ENCODE assay signal across 11 cellular contexts in genomic region chr11:554428-554823, GRCh38. TPM values are rescaled to one million over a fixed set of nuclear protein-coding genes. Genes with fewer than 3 reads are reported as not detected.
A peak's percentile ranks its signal among the peaks of the same experiment; 100 is the strongest.
DNase-seq lines count a peak whose midpoint lies in the region; ATAC-seq and TF ChIP-seq lines count a peak whose summit lies in the region.
"Had no signal": no experiment of that assay in that cellular context is flagged by ENCODE, and none has a peak within 500 bp of the region (broad histone marks: within the 10 kb centered on the region; RNA-seq: fewer than 3 reads in every experiment).

No MANE protein-coding gene starts in this region.

- H3K27me3 ChIP-seq in cardiac muscle cell (peaks cover 39% of the 10 kb centered on the region), left lung (peaks cover 28 to 70% of the 10 kb centered on the region in 2 donors), upper lobe of right lung (peaks cover 25% of the 10 kb centered on the region)

- H3K27ac Mint-ChIP-seq in activated CD8-positive, alpha-beta T cell treated with anti-CD3 and anti-CD28 coated beads for 36 hours, result no peak overlapping the region
- H3K27ac Mint-ChIP-seq: HFFc6 had no signal

- no peaks in the 10 kb centered on the region for H3K36me3 Mint-ChIP-seq in activated CD8-positive, alpha-beta T cell treated with anti-CD3 and anti-CD28 coated beads for 36 hours (ENCODE audit: low read depth)
- H3K36me3 Mint-ChIP-seq: IgD-negative memory B cell had no signal

- ATAC-seq in left cardiac atrium (no peak), left lung (peak; percentile 4), upper lobe of right lung (no peak), GM21423 (IDR thresholded peaks at IDR 0.05; ENCODE audit: unreplicated experiment) (no peak)
- ATAC-seq in activated CD8-positive, alpha-beta T cell treated with anti-CD3 and anti-CD28 coated beads for 36 hours, result no peak

- H3K4me1 ChIP-seq in cardiac muscle cell (ENCODE audit: low read depth), result peaks cover 7% of the 10 kb centered on the region
- H3K4me1 ChIP-seq in left lung, result peaks cover 8 to 23% of the 10 kb centered on the region in 2 donors
- peaks cover 14% of the 10 kb centered on the region for H3K4me1 ChIP-seq in upper lobe of right lung
- H3K4me1 ChIP-seq: BE2C had no signal

- H3K27me3 Mint-ChIP-seq in activated CD8-positive, alpha-beta T cell treated with anti-CD3 and anti-CD28 coated beads for 36 hours, result peaks cover 2% of the 10 kb centered on the region
- H3K27me3 Mint-ChIP-seq: IgD-negative memory B cell had no signal

- TF ChIP-seq CTCF in cardiac muscle cell (IDR thresholded peaks at IDR 0.05; ENCODE audit: low read depth, low read length) (no peak), left lung (IDR thresholded peaks at IDR 0.05) (no peak), upper lobe of right lung (IDR thresholded peaks at IDR 0.05) (no peak)
- no peak for TF ChIP-seq CTCF in activated CD8-positive, alpha-beta T cell treated with anti-CD3 and anti-CD28 coated beads for 36 hours (IDR thresholded peaks at IDR 0.05)

- H3K9me3 ChIP-seq in cardiac muscle cell (ENCODE audit: low read depth) (no peaks in the 10 kb centered on the region), left lung (no peaks in the 10 kb centered on the region), upper lobe of right lung (no peaks in the 10 kb centered on the region)
- H3K9me3 ChIP-seq: BE2C had no signal

- no peaks in the 10 kb centered on the region for H3K9me3 Mint-ChIP-seq in activated CD8-positive, alpha-beta T cell treated with anti-CD3 and anti-CD28 coated beads for 36 hours
- H3K9me3 Mint-ChIP-seq: HFFc6, IgD-negative memory B cell had no signal

- POLR2A ChIA-PET in activated CD8-positive, alpha-beta T cell treated with anti-CD3 and anti-CD28 coated beads for 36 hours (lab: Charles Lee), result interaction anchor here (0.6 to 1.8 kb wide), 5 partner anchors 22 to 172 kb away, joined by 3 to 6 read pairs (median 4); no protein-coding TSS in a partner anchor

- peaks cover 2% of the 10 kb centered on the region for H3K4me1 Mint-ChIP-seq in activated CD8-positive, alpha-beta T cell treated with anti-CD3 and anti-CD28 coated beads for 36 hours (ENCODE audit: low read depth)

- intact Hi-C loops in left cardiac atrium (cut with DNase I) (loop anchor here in 1 of 2 donors (10.0 kb wide), 1 partner anchor 60 kb away; the partner anchor contains the start of gene IRF7), left lung (cut with DNase I) (no loop called here), upper lobe of right lung (cut with DNase I) (loop anchor here (10.0 kb wide), 1 partner anchor 170 kb away; no protein-coding TSS in a partner anchor)
- intact Hi-C loops in activated CD8-positive, alpha-beta T cell treated with anti-CD3 and anti-CD28 coated beads for 36 hours (cut with micrococcal nuclease), result no loop called here

- DNase-seq in cardiac muscle cell (ENCODE audit: low read depth in 1 of 2, low spot score in 1 of 2) (no peak), left cardiac atrium (no peak), left lung (no peak), upper lobe of right lung (no peak), HUDEP-2 (lab: John Stamatoyannopoulos, UW; ENCODE audit: unreplicated experiment in 76 of 76) (no peak), C1 segment of cervical spinal cord (lab: John Stamatoyannopoulos, UW) (no peak)
- no peak for DNase-seq in activated CD8-positive, alpha-beta T cell treated with anti-CD3 and anti-CD28 coated beads for 36 hours
- DNase-seq: HFFc6 had no signal

- H3K27ac ChIP-seq in cardiac muscle cell (no peak overlapping the region), left lung (no peak overlapping the region), upper lobe of right lung (no peak overlapping the region)

- H3K4me3 Mint-ChIP-seq in activated CD8-positive, alpha-beta T cell treated with anti-CD3 and anti-CD28 coated beads for 36 hours, result peak overlapping the region; percentile 10
- H3K4me3 Mint-ChIP-seq: HFFc6 had no signal

- CTCF ChIA-PET in activated CD8-positive, alpha-beta T cell treated with anti-CD3 and anti-CD28 coated beads for 36 hours (lab: Charles Lee), result interaction anchor here (0.6 to 4.2 kb wide), 21 partner anchors 9 to 212 kb away, joined by 3 to 73 read pairs (median 4); partner anchors contain the start of genes HRAS and SCT

- H3K4me3 ChIP-seq in cardiac muscle cell (peak overlapping the region; percentile 16), left lung (peak overlapping the region; percentile 22 to 41), upper lobe of right lung (peak overlapping the region; percentile 52)

- H3K36me3 ChIP-seq in cardiac muscle cell (no peaks in the 10 kb centered on the region), left lung (no peaks in the 10 kb centered on the region), upper lobe of right lung (no peaks in the 10 kb centered on the region)
- H3K36me3 ChIP-seq: BE2C had no signal

RNA-seq across cellular contexts. Expression of gene LMNTD2, which starts 6.1 kb away (rescaled TPM):
- total RNA-seq in cardiac muscle cell (12.3 and 21.1 TPM in 2 replicates), left cardiac atrium (1 to 10 TPM in 1 of 2 donors, under 1 TPM in 1; 0.58 to 1.1 TPM), left lung (1 to 10 TPM; 4.1 to 4.5 TPM), upper lobe of right lung (5.9 TPM)
- 18.4 and 18.8 TPM in 2 replicates for polyA plus RNA-seq in cardiac muscle cell
- 1 to 10 TPM in 1 of 2 experiments, under 1 TPM in 1; 0.88 to 1.3 TPM for total RNA-seq in activated CD8-positive, alpha-beta T cell treated with anti-CD3 and anti-CD28 coated beads for 36 hours

RNA-seq across cellular contexts. Expression of gene RASSF7, which starts 6.3 kb away (rescaled TPM):
- total RNA-seq in cardiac muscle cell (47.8 and 49.5 TPM in 2 replicates), left cardiac atrium (1 to 10 TPM; 3.2 to 4.4 TPM), left lung (10 to 100 TPM; 42.1 to 57.2 TPM), upper lobe of right lung (76.7 TPM)
- polyA plus RNA-seq in cardiac muscle cell, result 49.6 and 66.7 TPM in 2 replicates
- 10 to 100 TPM; 16.8 to 17.3 TPM for total RNA-seq in activated CD8-positive, alpha-beta T cell treated with anti-CD3 and anti-CD28 coated beads for 36 hours

RNA-seq across cellular contexts. Expression of gene LRRC56, which starts 17.1 kb away (rescaled TPM):
- total RNA-seq in cardiac muscle cell, result 2.6 and 4.5 TPM in 2 replicates
- 2.5 and 3.4 TPM in 2 replicates for polyA plus RNA-seq in cardiac muscle cell
- under 1 TPM; 0.47 to 0.68 TPM for total RNA-seq in left cardiac atrium
- total RNA-seq in activated CD8-positive, alpha-beta T cell treated with anti-CD3 and anti-CD28 coated beads for 36 hours, result under 1 TPM; 0.67 to 0.99 TPM
- 1 to 10 TPM; 1.8 to 3.1 TPM for total RNA-seq in left lung
- total RNA-seq in upper lobe of right lung, result 3.2 TPM

RNA-seq across cellular contexts. Expression of gene HRAS, which starts 19.1 kb away (rescaled TPM):
- 49.6 and 63.1 TPM in 2 replicates for total RNA-seq in cardiac muscle cell
- polyA plus RNA-seq in cardiac muscle cell, result 60.0 and 97.8 TPM in 2 replicates
- 10 to 100 TPM; 47.9 to 56.5 TPM for total RNA-seq in left cardiac atrium
- 10 to 100 TPM; 30.4 to 34.6 TPM for total RNA-seq in activated CD8-positive, alpha-beta T cell treated with anti-CD3 and anti-CD28 coated beads for 36 hours
- 10 to 100 TPM; 43.2 to 52.4 TPM for total RNA-seq in left lung
- total RNA-seq in upper lobe of right lung, result 55.5 TPM

RNA-seq across cellular contexts. Expression of gene PHRF1, which starts 21.8 kb away (rescaled TPM):
- total RNA-seq in cardiac muscle cell, result 36.4 and 48.0 TPM in 2 replicates
- polyA plus RNA-seq in cardiac muscle cell, result 17.8 and 22.8 TPM in 2 replicates
- 10 to 100 TPM; 17.3 to 21.5 TPM for total RNA-seq in left cardiac atrium
- 10 to 100 TPM; 43.1 to 44.5 TPM for total RNA-seq in activated CD8-positive, alpha-beta T cell treated with anti-CD3 and anti-CD28 coated beads for 36 hours
- 10 to 100 TPM; 23.9 to 32.7 TPM for total RNA-seq in left lung
- 31.0 TPM for total RNA-seq in upper lobe of right lung
